18 cellular contexts compared by ENCODE assay signal in genomic region chr3:169541528-169541927, GRCh38.
"Had no signal": no experiment of that assay in that cellular context is flagged by ENCODE, and none has a peak within 500 bp of the region (broad histone marks: within the 10 kb centered on the region; RNA-seq: fewer than 3 reads in every experiment).

No MANE protein-coding gene starts in this region.

- H3K27ac ChIP-seq: adrenal gland, left lung, neural progenitor cell, stomach, suprapubic skin, VCaP had no signal

- H3K9ac ChIP-seq: neural progenitor cell, SK-N-SH had no signal

- H3K27me3 Mint-ChIP-seq: progenitor cell of endocrine pancreas had no signal

- H3K4me3 ChIP-seq: adrenal gland, left lung, neural progenitor cell, stomach, suprapubic skin had no signal

- DNase-seq: activated CD4-positive, alpha-beta T cell treated with anti-CD3 and anti-CD28 coated beads, Interleukin-2, amount 50 U/mL, for 1 hour; activated CD4-positive, CD25-positive, alpha-beta regulatory T cell treated with anti-CD3 and anti-CD28 coated beads, Interleukin-2, amount 50 U/mL, for 72 hours; activated T-cell treated with anti-CD3 and anti-CD28 coated beads, Interleukin-2, amount 50 U/mL, for 1 hour; adrenal gland; mammary epithelial cell; naive thymus-derived CD8-positive, alpha-beta T cell; retina; SK-N-SH; stimulated activated CD4-positive, alpha-beta T cell treated with anti-CD3 and anti-CD28 coated beads, Interleukin-4, amount 100 ng/mL, for 24 hours; stomach; trophoblast cell had no signal

- H3K4me1 ChIP-seq: adrenal gland, left lung, suprapubic skin had no signal

- H3K36me3 ChIP-seq: adrenal gland, left lung, neural progenitor cell, stomach, suprapubic skin had no signal

- H3K9me3 Mint-ChIP-seq: activated naive CD4-positive, alpha-beta T cell treated with anti-CD3 and anti-CD28 coated beads, Interleukin-2, amount 50 U/mL, for 72 hours; mesothelial cell of epicardium; naive thymus-derived CD8-positive, alpha-beta T cell; neural progenitor cell had no signal

- H3K4me1 Mint-ChIP-seq: naive thymus-derived CD8-positive, alpha-beta T cell; neural progenitor cell had no signal

- H2AFZ ChIP-seq: neural progenitor cell had no signal

- H3K27ac Mint-ChIP-seq: activated naive CD4-positive, alpha-beta T cell treated with anti-CD3 and anti-CD28 coated beads, Interleukin-2, amount 50 U/mL, for 72 hours; mesothelial cell of epicardium; naive thymus-derived CD8-positive, alpha-beta T cell; neural progenitor cell; progenitor cell of endocrine pancreas had no signal

- ATAC-seq: activated naive CD4-positive, alpha-beta T cell treated with anti-CD3 and anti-CD28 coated beads, Interleukin-2, amount 50 U/mL, for 72 hours; left lung; naive thymus-derived CD8-positive, alpha-beta T cell had no signal

- H3K36me3 Mint-ChIP-seq: activated naive CD4-positive, alpha-beta T cell treated with anti-CD3 and anti-CD28 coated beads, Interleukin-2, amount 50 U/mL, for 72 hours; mesothelial cell of epicardium; naive thymus-derived CD8-positive, alpha-beta T cell; neural progenitor cell had no signal

- H3K4me2 ChIP-seq: neural progenitor cell, SK-N-SH had no signal

- H3K4me3 Mint-ChIP-seq: mesothelial cell of epicardium; naive thymus-derived CD8-positive, alpha-beta T cell; neural progenitor cell had no signal

- H3K9me3 ChIP-seq: adrenal gland, left lung, SK-N-SH, stomach, suprapubic skin had no signal

- H3K27me3 ChIP-seq: adrenal gland, left lung, neural progenitor cell, stomach, suprapubic skin had no signal
